Comparison of ENCODE assay signal across 15 cellular contexts in genomic region chr22:45562102-45562501, GRCh38. TPM values are rescaled to one million over a fixed set of nuclear protein-coding genes. Genes with fewer than 3 reads are reported as not detected.
DNase-seq lines count a peak whose midpoint lies in the region; ATAC-seq lines count a peak whose summit lies in the region.
"Had no signal": no experiment of that assay in that cellular context is flagged by ENCODE, and none has a peak within 500 bp of the region (broad histone marks: within the 10 kb centered on the region; RNA-seq: fewer than 3 reads in every experiment).

No MANE protein-coding gene starts in this region.

- no peak overlapping the region for H3K4me3 ChIP-seq in BLaER1 treated with 17β-estradiol and CSF1 and Interleukin-3, amounts not matched to agents 10 nM and 100 nM
- no peak overlapping the region for H3K4me3 ChIP-seq in aorta (ENCODE audit: low read length in 2 of 2)
- H3K4me3 ChIP-seq: GM23338 had no signal

- peaks cover 4 to 69% (median 56%) of the 10 kb centered on the region in 11 experiments; a peak in 20 of 22 replicates for H3K36me3 ChIP-seq in BLaER1 treated with 17β-estradiol and CSF1 and Interleukin-3, amounts not matched to agents 10 nM and 100 nM
- H3K36me3 ChIP-seq in aorta (ENCODE audit: control insufficient read depth in 1 of 2, insufficient read depth in 2 of 2, low read length in 1 of 2) = no peaks in the 10 kb centered on the region

- H3K9me3 ChIP-seq in BLaER1 treated with 17β-estradiol and CSF1 and Interleukin-3, amounts not matched to agents 10 nM and 100 nM (replicated peaks in 1 of 11) = peaks cover 40 to 60% (median 47%) of the 10 kb centered on the region in 11 experiments
- H3K9me3 ChIP-seq in aorta (ENCODE audit: control insufficient read depth, low read length) = no peaks in the 10 kb centered on the region

- peaks cover 0 to 14% (median 12%) of the 10 kb centered on the region in 10 experiments; a peak in 15 of 20 replicates for H3K4me1 ChIP-seq in BLaER1 treated with 17β-estradiol and CSF1 and Interleukin-3, amounts not matched to agents 10 nM and 100 nM
- no peaks in the 10 kb centered on the region for H3K4me1 ChIP-seq in aorta (ENCODE audit: control insufficient read depth in 1 of 2, insufficient read depth in 2 of 2, low read length in 2 of 2)

- ATAC-seq in esophagus mucosa (peak; percentile 15), aorta (ENCODE audit: low FRiP score) (peak; percentile 17), GM21717 (IDR thresholded peaks at IDR 0.05; ENCODE audit: unreplicated experiment) (no peak)
- ATAC-seq: GM23338 had no signal

- peak overlapping the region in 8 of 11 experiments; percentile 25 to 73 (median 59); a peak in 15 of 22 replicates for H3K4me2 ChIP-seq in BLaER1 treated with 17β-estradiol and CSF1 and Interleukin-3, amounts not matched to agents 10 nM and 100 nM
- H3K4me2 ChIP-seq: GM23338 had no signal

- peaks cover 0 to 6% (median 0%) of the 10 kb centered on the region in 11 experiments; a peak in 1 of 22 replicates for H3K27me3 ChIP-seq in BLaER1 treated with 17β-estradiol and CSF1 and Interleukin-3, amounts not matched to agents 10 nM and 100 nM
- H3K27me3 ChIP-seq in aorta (ENCODE audit: control insufficient read depth in 1 of 2, insufficient read depth in 2 of 2, low read length in 1 of 2) = no peaks in the 10 kb centered on the region

- peak overlapping the region in 1 of 11 experiments; percentile 8; a peak in 1 of 22 replicates for H3K27ac ChIP-seq in BLaER1 treated with 17β-estradiol and CSF1 and Interleukin-3, amounts not matched to agents 10 nM and 100 nM
- H3K27ac ChIP-seq in aorta (ENCODE audit: low read depth in 1 of 2, low read length in 2 of 2) = no peak overlapping the region
- H3K27ac ChIP-seq: HL-60 had no signal

- DNase-seq in posterior vena cava (ENCODE audit: low spot score) (peak; percentile 19), aorta (no peak), NCI-H2029 treated with DMSO at 0.1 percent for 48 hours (lab: John Stamatoyannopoulos, UW) (no peak)
- DNase-seq in stimulated activated CD4-positive, alpha-beta T cell treated with anti-CD3 and anti-CD28 coated beads, Interleukin-12 subunit alpha, Interleukin-12 subunit beta, amount 100 ng/mL, for 4 hours = no peak
- DNase-seq: 8988T; C1 segment of cervical spinal cord; CD4-positive, CD25-positive, alpha-beta regulatory T cell; CD8-positive, alpha-beta memory T cell; COR-L47; HCEC 1CT had no signal

- intact Hi-C loops in posterior vena cava (cut with DNase I) (no loop called here), aorta (cut with DNase I) (no loop called here)

- peaks cover 0 to 4% (median 0%) of the 10 kb centered on the region in 11 experiments; a peak in 1 of 22 replicates for H4K20me1 ChIP-seq in BLaER1 treated with 17β-estradiol and CSF1 and Interleukin-3, amounts not matched to agents 10 nM and 100 nM

- H3K9ac ChIP-seq in BLaER1 treated with 17β-estradiol and CSF1 and Interleukin-3, amounts not matched to agents 10 nM and 100 nM = no peak overlapping the region

- 92 to 93% methylated on average over 5 of the region's 5 CpGs for WGBS in aorta, 2 donors

RNA-seq across cellular contexts. Expression of gene FBLN1, which starts 59.4 kb away (rescaled TPM):
- total RNA-seq in esophagus mucosa (39.5 TPM), posterior vena cava (1,000 to 10,000 TPM in 1 of 2 donors, 100 to 1,000 TPM in 1; 608 to 1,210 TPM), aorta (1,000 to 10,000 TPM in 1 of 2 donors, 100 to 1,000 TPM in 1; 500 to 1,512 TPM)
- 100 to 1,000 TPM in 1 of 2 donors, 10 to 100 TPM in 1; 48.1 to 283 TPM for polyA plus RNA-seq in aorta
- total RNA-seq: CD8-positive, alpha-beta memory T cell had no signal
- polyA plus RNA-seq: CD4-positive, CD25-positive, alpha-beta regulatory T cell; CD8-positive, alpha-beta memory T cell had no signal

Comparison
In these comparisons a context has a peak if more than half of its experiments do, and no peak if none do; other contexts are left out.
1. RNA of gene FBLN1, which starts 59.4 kb away (total RNA-seq): 500 to 1,512 TPM in aorta and 608 to 1,210 TPM in posterior vena cava; 39.5 TPM in esophagus mucosa (single experiment); every median in the first group is over 10 times any median in the second.